ENCODE assay signal across 19 cellular contexts in the genomic region with DNA sequence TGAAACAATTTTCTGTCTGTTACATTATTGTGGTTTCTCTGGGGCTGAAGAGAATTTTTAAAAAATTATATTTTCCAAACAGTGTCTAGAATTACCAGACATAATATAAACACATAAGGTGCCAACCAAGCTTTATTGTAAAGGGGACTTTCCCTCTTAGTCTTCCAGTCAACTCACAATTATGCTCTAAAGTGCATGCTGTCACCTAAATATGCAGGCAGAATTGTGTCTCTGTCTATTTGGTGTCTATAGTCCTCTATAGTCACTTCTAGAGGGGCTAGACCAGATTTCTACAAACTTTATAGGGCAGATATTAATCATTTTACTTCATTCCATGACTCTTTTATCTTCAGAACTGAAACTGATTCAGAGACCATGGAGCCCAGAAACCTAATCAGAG.
"Had no signal": no experiment of that assay in that cellular context is flagged by ENCODE, and none has a peak within 500 bp of the region (broad histone marks: within the 10 kb centered on the region; RNA-seq: fewer than 3 reads in every experiment).

No MANE protein-coding gene starts in this region.

- H3K4me1 ChIP-seq: breast epithelium, foreskin keratinocyte, right lobe of liver had no signal

- H3K4me3 ChIP-seq: breast epithelium, esophagus squamous epithelium, hepatocyte, lung, right lobe of liver, tibial artery had no signal

- DNase-seq: activated CD4-positive, alpha-beta T cell treated with anti-CD3 and anti-CD28 coated beads, Interleukin-2, amount 10 ng/mL, durations not matched to agents 24 days and 14 days; activated CD8-positive, alpha-beta memory T cell treated with anti-CD3 and anti-CD28 coated beads, Interleukin-2, amount 50 U/mL, for 4 hours; activated gamma-delta T cell treated with Interleukin-2 at 50 U/mL for 16 hours; activated naive CD8-positive, alpha-beta T cell treated with anti-CD3 and anti-CD28 coated beads, Interleukin-2, amount 10 ng/mL, durations not matched to agents 7 days and 5 days; activated T-cell treated with anti-CD3 and anti-CD28 coated beads, Interleukin-2, amount 50 U/mL, for 72 hours; anterior cingulate cortex; effector memory CD8-positive, alpha-beta T cell; esophagus squamous epithelium; foreskin keratinocyte; right lobe of liver; small intestine; stimulated activated CD4-positive, alpha-beta T cell treated with anti-CD3 and anti-CD28 coated beads, Interleukin-4, amount 100 ng/mL, for 24 hours; stimulated activated naive B cell treated with anti-CD40 and anti-IgM and Interleukin-4, amounts not matched to agents 10 μg/mL and 1 μg/mL and 100 μg/mL, for 72 hours; tibial artery had no signal

- H3K36me3 ChIP-seq: breast epithelium, right lobe of liver had no signal

- H3K27ac Mint-ChIP-seq: activated CD4-positive, alpha-beta T cell treated with anti-CD3 and anti-CD28 coated beads, Interleukin-2, amount 10 ng/mL, durations not matched to agents 24 days and 14 days; activated naive CD8-positive, alpha-beta T cell treated with anti-CD3 and anti-CD28 coated beads, Interleukin-2, amount 10 ng/mL, durations not matched to agents 7 days and 5 days; activated T-cell treated with anti-CD3 and anti-CD28 coated beads, Interleukin-2, amount 50 U/mL, for 72 hours; stimulated activated naive B cell treated with anti-CD40 and anti-IgM and Interleukin-4, amounts not matched to agents 10 μg/mL and 1 μg/mL and 100 μg/mL, for 72 hours; T-helper 2 cell treated with Interferon-gamma antibody and Interleukin-4, amounts not matched to agents 5 μg/mL and 100 μg/mL, for 36 hours had no signal

- H3K27me3 ChIP-seq: breast epithelium, esophagus squamous epithelium, foreskin keratinocyte, hepatocyte, right lobe of liver, tibial artery had no signal

- H3K9me3 Mint-ChIP-seq: effector memory CD8-positive, alpha-beta T cell; stimulated activated naive B cell treated with anti-CD40 and anti-IgM and Interleukin-4, amounts not matched to agents 10 μg/mL and 1 μg/mL and 100 μg/mL, for 72 hours had no signal

- H3K9me3 ChIP-seq: breast epithelium, right lobe of liver, tibial artery had no signal

- ATAC-seq: activated T-cell treated with anti-CD3 and anti-CD28 coated beads, Interleukin-2, amount 50 U/mL, for 72 hours; effector memory CD8-positive, alpha-beta T cell; foreskin keratinocyte; right lobe of liver; stimulated activated naive B cell treated with anti-CD40 and anti-IgM and Interleukin-4, amounts not matched to agents 10 μg/mL and 1 μg/mL and 100 μg/mL, for 72 hours had no signal

- H3K27me3 Mint-ChIP-seq: activated CD4-positive, alpha-beta T cell treated with anti-CD3 and anti-CD28 coated beads, Interleukin-2, amount 10 ng/mL, durations not matched to agents 24 days and 14 days; activated naive CD8-positive, alpha-beta T cell treated with anti-CD3 and anti-CD28 coated beads, Interleukin-2, amount 10 ng/mL, durations not matched to agents 7 days and 5 days; effector memory CD8-positive, alpha-beta T cell; stimulated activated naive B cell treated with anti-CD40 and anti-IgM and Interleukin-4, amounts not matched to agents 10 μg/mL and 1 μg/mL and 100 μg/mL, for 72 hours had no signal

- H3K4me3 Mint-ChIP-seq: activated CD4-positive, alpha-beta T cell treated with anti-CD3 and anti-CD28 coated beads, Interleukin-2, amount 10 ng/mL, durations not matched to agents 24 days and 14 days; activated naive CD8-positive, alpha-beta T cell treated with anti-CD3 and anti-CD28 coated beads, Interleukin-2, amount 10 ng/mL, durations not matched to agents 7 days and 5 days; activated T-cell treated with anti-CD3 and anti-CD28 coated beads, Interleukin-2, amount 50 U/mL, for 72 hours; effector memory CD8-positive, alpha-beta T cell; neural crest cell; stimulated activated naive B cell treated with anti-CD40 and anti-IgM and Interleukin-4, amounts not matched to agents 10 μg/mL and 1 μg/mL and 100 μg/mL, for 72 hours; T-helper 2 cell treated with Interferon-gamma antibody and Interleukin-4, amounts not matched to agents 5 μg/mL and 100 μg/mL, for 36 hours had no signal
